ENCODE assay signal across 1 cellular context in genomic region chr16:85569615-85570212, GRCh38.
TF ChIP-seq lines count a peak whose summit lies in the region.

No MANE protein-coding gene starts in this region.

TF ChIP-seq in K562, 482 proteins besides CTCF, POLR2A, EP300 and RAD21 (continued from another document and continues in another):
- TF ChIP-seq ZBTB2 (IDR thresholded peaks at IDR 0.05) (peak; percentile 64; the same call in 1 of the 2 replicates), PHF8 (IDR thresholded peaks at IDR 0.05; ENCODE audit: borderline replicate concordance, low read length) (peak; percentile 23; the same call in 1 of the 2 replicates), PHTF2 (CRISPR knock-in tag; IDR thresholded peaks at IDR 0.05) (no peak), NCOA1 (IDR thresholded peaks at IDR 0.05; ENCODE audit: low read depth) (peak; percentile 16; the same call in 1 of the 2 replicates), PTBP1 (IDR thresholded peaks at IDR 0.05; ENCODE audit: low read depth, low read length) (0 out of 2 replicates have a peak, but pooled peaks have one; percentile 15), FOXK2 (conservative IDR thresholded peaks at IDR 0.05 in 1 of 2, IDR thresholded peaks at IDR 0.05 in 1 of 2; ENCODE audit: low read depth in 2 of 2) (0 out of 4 replicates have a peak, but pooled peaks of 1 of the 2 experiments have one; percentile 9), E2F3 (CRISPR knock-in tag; IDR thresholded peaks at IDR 0.05) (no peak), ZNF57 (CRISPR knock-in tag; IDR thresholded peaks at IDR 0.05) (no peak), TRIM28 (IDR thresholded peaks at IDR 0.05) (peak; percentile 53; the same call in 1 of the 2 replicates), RB1 (IDR thresholded peaks at IDR 0.05; ENCODE audit: low read depth) (no peak), STAT5A (IDR thresholded peaks at IDR 0.05; ENCODE audit: borderline replicate concordance, low read length) (peak; percentile 15), ELF1 (tag; IDR thresholded peaks at IDR 0.05) (peak; percentile 78), HDAC2 (IDR thresholded peaks at IDR 0.05) (peak; percentile 75; the same call in 1 of the 2 replicates), ETV5 (CRISPR knock-in tag; IDR thresholded peaks at IDR 0.05; ENCODE audit: low read depth) (peak; percentile 68), ADNP (tag; IDR thresholded peaks at IDR 0.05) (no peak), POLR2AphosphoS5 (IDR thresholded peaks at IDR 0.05; ENCODE audit: control insufficient read depth, insufficient read depth, low read depth, low read length) (0 out of 2 replicates have a peak, but pooled peaks have one; percentile 67), ZNF740 (CRISPR knock-in tag; IDR thresholded peaks at IDR 0.05) (peak; percentile 41; the same call in 1 of the 2 replicates), ZNF740 (tag; IDR thresholded peaks at IDR 0.05) (no peak), ZBTB11 (CRISPR knock-in tag; IDR thresholded peaks at IDR 0.05) (no peak), ZNF3 (CRISPR knock-in tag; IDR thresholded peaks at IDR 0.05) (no peak), NFIX (CRISPR knock-in tag; IDR thresholded peaks at IDR 0.05; ENCODE audit: low read depth) (no peak), ZEB2 (IDR thresholded peaks at IDR 0.05) (0 out of 2 replicates have a peak, but pooled peaks have one; percentile 47), CHCHD3 (CRISPR knock-in tag; IDR thresholded peaks at IDR 0.05) (no peak), ZNF41 (CRISPR knock-in tag; conservative IDR thresholded peaks at IDR 0.05) (no peak), PHF20 (IDR thresholded peaks at IDR 0.05; ENCODE audit: partially characterized antibody) (no peak), NR3C1 (CRISPR knock-in tag; IDR thresholded peaks at IDR 0.05) (no peak), LEF1 (IDR thresholded peaks at IDR 0.05) (peak; percentile 34; the same call in 1 of the 2 replicates), MEIS2 (IDR thresholded peaks at IDR 0.05; ENCODE audit: partially characterized antibody) (peak; percentile 63), MTA1 (IDR thresholded peaks at IDR 0.05; ENCODE audit: borderline replicate concordance) (no peak), RBM15 (IDR thresholded peaks at IDR 0.05; ENCODE audit: insufficient read depth, low read length) (no peak), ZFP30 (CRISPR knock-in tag; IDR thresholded peaks at IDR 0.05; ENCODE audit: borderline replicate concordance) (no peak), ZNF224 (CRISPR knock-in tag; IDR thresholded peaks at IDR 0.05) (no peak), MCM3 (IDR thresholded peaks at IDR 0.05) (no peak), ZBTB7A (IDR thresholded peaks at IDR 0.05; ENCODE audit: borderline replicate concordance, control insufficient read depth, low read depth, low read length) (peak; percentile 94), RFX5 (IDR thresholded peaks at IDR 0.05; ENCODE audit: low read depth, low read length) (no peak), ZNF121 (CRISPR knock-in tag; conservative IDR thresholded peaks at IDR 0.05) (no peak), POLR2B (IDR thresholded peaks at IDR 0.05; ENCODE audit: low read depth, partially characterized antibody) (peak; percentile 71), ELF2 (CRISPR knock-in tag; IDR thresholded peaks at IDR 0.05) (peak; percentile 58; the same call in 1 of the 2 replicates), JUND (IDR thresholded peaks at IDR 0.05; ENCODE audit: borderline replicate concordance, low read depth, low read length) (peak; percentile 50), JUND (tag; IDR thresholded peaks at IDR 0.05; ENCODE audit: borderline replicate concordance, low read depth, low read length) (no peak), POLR2AphosphoS2 (IDR thresholded peaks at IDR 0.05; ENCODE audit: low read length) (peak; percentile 50; the same call in 1 of the 2 replicates), YY1 (IDR thresholded peaks at IDR 0.05; ENCODE audit: borderline replicate concordance in 1 of 3, control insufficient read depth in 1 of 3, extremely low read depth in 1 of 3, insufficient read depth in 3 of 3, insufficient read length in 1 of 3, insufficient replicate concordance in 2 of 3, low read depth in 1 of 3, low read length in 2 of 3) (peak in 1 of 3 experiments; percentile 62), ATF6 (CRISPR knock-in tag; IDR thresholded peaks at IDR 0.05) (no peak), RBFOX2 (IDR thresholded peaks at IDR 0.05; ENCODE audit: low read depth, low read length) (peak; percentile 88), LCOR (CRISPR knock-in tag; IDR thresholded peaks at IDR 0.05) (0 out of 2 replicates have a peak, but pooled peaks have one; percentile 56), ZNF12 (CRISPR knock-in tag; IDR thresholded peaks at IDR 0.05) (0 out of 2 replicates have a peak, but pooled peaks have one; percentile 46), ZNF143 (CRISPR knock-in tag; IDR thresholded peaks at IDR 0.05) (peak; percentile 44; the same call in 1 of the 2 replicates), BCLAF1 (IDR thresholded peaks at IDR 0.05; ENCODE audit: borderline replicate concordance in 1 of 2, control insufficient read depth in 1 of 2, low read depth in 2 of 2, low read length in 1 of 2) (no peak), ZSCAN29 (IDR thresholded peaks at IDR 0.05) (peak; percentile 67; the same call in 1 of the 2 replicates), KAT8 (IDR thresholded peaks at IDR 0.05; ENCODE audit: low read depth) (no peak), RBBP5 (IDR thresholded peaks at IDR 0.05; ENCODE audit: borderline replicate concordance, insufficient read depth, low read length, poor library complexity, severe bottlenecking) (peak; percentile 61), TCF3 (CRISPR knock-in tag; IDR thresholded peaks at IDR 0.05) (0 out of 2 replicates have a peak, but pooled peaks have one; percentile 19), ZFP36 (IDR thresholded peaks at IDR 0.05; ENCODE audit: low read depth, low read length, partially characterized antibody) (peak; percentile 38)
- TF ChIP-seq, protein P1, sequence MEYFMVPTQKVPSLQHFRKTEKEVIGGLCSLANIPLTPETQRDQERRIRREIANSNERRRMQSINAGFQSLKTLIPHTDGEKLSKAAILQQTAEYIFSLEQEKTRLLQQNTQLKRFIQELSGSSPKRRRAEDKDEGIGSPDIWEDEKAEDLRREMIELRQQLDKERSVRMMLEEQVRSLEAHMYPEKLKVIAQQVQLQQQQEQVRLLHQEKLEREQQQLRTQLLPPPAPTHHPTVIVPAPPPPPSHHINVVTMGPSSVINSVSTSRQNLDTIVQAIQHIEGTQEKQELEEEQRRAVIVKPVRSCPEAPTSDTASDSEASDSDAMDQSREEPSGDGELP (CRISPR knock-in tag; IDR thresholded peaks at IDR 0.05; ENCODE audit: borderline replicate concordance) = peak; percentile 40
- TF ChIP-seq, protein P2, sequence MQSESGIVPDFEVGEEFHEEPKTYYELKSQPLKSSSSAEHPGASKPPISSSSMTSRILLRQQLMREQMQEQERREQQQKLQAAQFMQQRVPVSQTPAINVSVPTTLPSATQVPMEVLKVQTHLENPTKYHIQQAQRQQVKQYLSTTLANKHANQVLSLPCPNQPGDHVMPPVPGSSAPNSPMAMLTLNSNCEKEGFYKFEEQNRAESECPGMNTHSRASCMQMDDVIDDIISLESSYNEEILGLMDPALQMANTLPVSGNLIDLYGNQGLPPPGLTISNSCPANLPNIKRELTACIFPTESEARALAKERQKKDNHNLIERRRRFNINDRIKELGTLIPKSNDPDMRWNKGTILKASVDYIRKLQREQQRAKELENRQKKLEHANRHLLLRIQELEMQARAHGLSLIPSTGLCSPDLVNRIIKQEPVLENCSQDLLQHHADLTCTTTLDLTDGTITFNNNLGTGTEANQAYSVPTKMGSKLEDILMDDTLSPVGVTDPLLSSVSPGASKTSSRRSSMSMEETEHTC (IDR thresholded peaks at IDR 0.05) = 0 out of 2 replicates have a peak, but pooled peaks have one; percentile 9
- TF ChIP-seq, protein P3, sequence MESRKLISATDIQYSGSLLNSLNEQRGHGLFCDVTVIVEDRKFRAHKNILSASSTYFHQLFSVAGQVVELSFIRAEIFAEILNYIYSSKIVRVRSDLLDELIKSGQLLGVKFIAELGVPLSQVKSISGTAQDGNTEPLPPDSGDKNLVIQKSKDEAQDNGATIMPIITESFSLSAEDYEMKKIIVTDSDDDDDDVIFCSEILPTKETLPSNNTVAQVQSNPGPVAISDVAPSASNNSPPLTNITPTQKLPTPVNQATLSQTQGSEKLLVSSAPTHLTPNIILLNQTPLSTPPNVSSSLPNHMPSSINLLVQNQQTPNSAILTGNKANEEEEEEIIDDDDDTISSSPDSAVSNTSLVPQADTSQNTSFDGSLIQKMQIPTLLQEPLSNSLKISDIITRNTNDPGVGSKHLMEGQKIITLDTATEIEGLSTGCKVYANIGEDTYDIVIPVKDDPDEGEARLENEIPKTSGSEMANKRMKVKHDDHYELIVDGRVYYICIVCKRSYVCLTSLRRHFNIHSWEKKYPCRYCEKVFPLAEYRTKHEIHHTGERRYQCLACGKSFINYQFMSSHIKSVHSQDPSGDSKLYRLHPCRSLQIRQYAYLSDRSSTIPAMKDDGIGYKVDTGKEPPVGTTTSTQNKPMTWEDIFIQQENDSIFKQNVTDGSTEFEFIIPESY (CRISPR knock-in tag; IDR thresholded peaks at IDR 0.05) = no peak; the same call in 1 of the 2 replicates
